19 cellular contexts compared by ENCODE assay signal in the genomic region with DNA sequence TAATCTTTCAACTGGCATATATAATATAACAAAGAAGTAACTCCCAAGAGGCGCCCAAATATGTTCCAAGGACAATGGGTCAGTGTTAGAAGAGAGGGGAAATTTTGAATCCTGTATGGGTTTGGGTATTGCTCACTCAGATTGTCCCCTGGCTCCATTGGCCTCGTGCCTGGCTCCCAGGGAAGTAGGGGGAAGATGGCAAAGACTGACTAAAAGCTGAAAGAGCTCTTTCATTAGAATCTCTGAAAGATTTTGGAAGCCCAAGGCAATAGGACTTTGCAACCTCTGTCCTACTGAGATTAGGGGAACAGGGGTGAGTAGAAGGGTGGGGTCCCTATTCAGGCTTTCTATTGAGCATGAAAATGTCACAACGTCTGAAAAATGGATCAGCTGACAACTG.
A peak's percentile ranks its signal among the peaks of the same experiment; 100 is the strongest.
DNase-seq lines count a peak whose midpoint lies in the region; ATAC-seq and TF ChIP-seq lines count a peak whose summit lies in the region.
"Had no signal": no experiment of that assay in that cellular context is flagged by ENCODE, and none has a peak within 500 bp of the region (broad histone marks: within the 10 kb centered on the region; RNA-seq: fewer than 3 reads in every experiment).

No MANE protein-coding gene starts in this region.

- no peak for TF ChIP-seq CTCF in left ventricle myocardium inferior (IDR thresholded peaks at IDR 0.05; ENCODE audit: borderline replicate concordance)

- no peaks in the 10 kb centered on the region for H3K27me3 ChIP-seq in left ventricle myocardium inferior (ENCODE audit: low read depth)
- H3K27me3 ChIP-seq: BLaER1 treated with 17β-estradiol and CSF1 and Interleukin-3, amounts not matched to agents 10 nM and 100 nM had no signal

- H3K9me3 Mint-ChIP-seq in stimulated activated memory B cell treated with anti-CD40 and anti-IgM and Interleukin-4, amounts not matched to agents 10 μg/mL and 1 μg/mL and 100 μg/mL, for 72 hours = no peaks in the 10 kb centered on the region
- H3K9me3 Mint-ChIP-seq in stimulated activated effector memory CD8-positive, alpha-beta T cell treated with anti-CD3 and anti-CD28 coated beads, Interleukin-12 subunit alpha, Interleukin-12 subunit beta, amount 100 ng/mL, for 72 hours = no peaks in the 10 kb centered on the region
- H3K9me3 Mint-ChIP-seq in activated CD4-positive, alpha-beta T cell treated with anti-CD3 and anti-CD28 coated beads, Interleukin-2, amount 10 ng/mL, durations not matched to agents 7 days and 5 days = no peaks in the 10 kb centered on the region
- H3K9me3 Mint-ChIP-seq: HFFc6 had no signal

- H3K27ac ChIP-seq in left ventricle myocardium inferior (replicated peaks) = peak overlapping the region; percentile 25
- H3K27ac ChIP-seq: BLaER1 treated with 17β-estradiol and CSF1 and Interleukin-3, amounts not matched to agents 10 nM and 100 nM had no signal

- ATAC-seq in Right ventricle myocardium inferior (peak; percentile 82), HG02610 (IDR thresholded peaks at IDR 0.05; ENCODE audit: unreplicated experiment) (no peak)
- peak; percentile 20 for ATAC-seq in stimulated activated memory B cell treated with anti-CD40 and anti-IgM and Interleukin-4, amounts not matched to agents 10 μg/mL and 1 μg/mL and 100 μg/mL, for 72 hours
- no peak for ATAC-seq in stimulated activated effector memory CD8-positive, alpha-beta T cell treated with anti-CD3 and anti-CD28 coated beads, Interleukin-12 subunit alpha, Interleukin-12 subunit beta, amount 100 ng/mL, for 72 hours
- ATAC-seq: CD8-positive, alpha-beta T cell; HCT116 had no signal

- POLR2A ChIA-PET in activated CD4-positive, alpha-beta T cell treated with anti-CD3 and anti-CD28 coated beads, Interleukin-2, amount 10 ng/mL, durations not matched to agents 7 days and 5 days (lab: Charles Lee) = no interaction called here

- peaks cover 5% of the 10 kb centered on the region for H3K9me3 ChIP-seq in left ventricle myocardium inferior (replicated peaks)

- no peak overlapping the region for H3K4me3 ChIP-seq in left ventricle myocardium inferior
- H3K4me3 ChIP-seq: BLaER1 treated with 17β-estradiol and CSF1 and Interleukin-3, amounts not matched to agents 10 nM and 100 nM had no signal

- no peaks in the 10 kb centered on the region for H3K36me3 Mint-ChIP-seq in stimulated activated memory B cell treated with anti-CD40 and anti-IgM and Interleukin-4, amounts not matched to agents 10 μg/mL and 1 μg/mL and 100 μg/mL, for 72 hours
- H3K36me3 Mint-ChIP-seq in stimulated activated effector memory CD8-positive, alpha-beta T cell treated with anti-CD3 and anti-CD28 coated beads, Interleukin-12 subunit alpha, Interleukin-12 subunit beta, amount 100 ng/mL, for 72 hours = no peaks in the 10 kb centered on the region
- no peaks in the 10 kb centered on the region for H3K36me3 Mint-ChIP-seq in activated CD4-positive, alpha-beta T cell treated with anti-CD3 and anti-CD28 coated beads, Interleukin-2, amount 10 ng/mL, durations not matched to agents 7 days and 5 days (ENCODE audit: low read depth)
- H3K36me3 Mint-ChIP-seq: CD8-positive, alpha-beta T cell had no signal

- no peak overlapping the region for H3K4me3 Mint-ChIP-seq in stimulated activated memory B cell treated with anti-CD40 and anti-IgM and Interleukin-4, amounts not matched to agents 10 μg/mL and 1 μg/mL and 100 μg/mL, for 72 hours
- no peak overlapping the region for H3K4me3 Mint-ChIP-seq in stimulated activated effector memory CD8-positive, alpha-beta T cell treated with anti-CD3 and anti-CD28 coated beads, Interleukin-12 subunit alpha, Interleukin-12 subunit beta, amount 100 ng/mL, for 72 hours
- no peak overlapping the region for H3K4me3 Mint-ChIP-seq in activated CD4-positive, alpha-beta T cell treated with anti-CD3 and anti-CD28 coated beads, Interleukin-2, amount 10 ng/mL, durations not matched to agents 7 days and 5 days
- H3K4me3 Mint-ChIP-seq: B cell; CD8-positive, alpha-beta T cell; HFFc6 had no signal

- H3K27me3 Mint-ChIP-seq in stimulated activated memory B cell treated with anti-CD40 and anti-IgM and Interleukin-4, amounts not matched to agents 10 μg/mL and 1 μg/mL and 100 μg/mL, for 72 hours = no peaks in the 10 kb centered on the region
- H3K27me3 Mint-ChIP-seq in activated CD4-positive, alpha-beta T cell treated with anti-CD3 and anti-CD28 coated beads, Interleukin-2, amount 10 ng/mL, durations not matched to agents 7 days and 5 days = no peaks in the 10 kb centered on the region
- H3K27me3 Mint-ChIP-seq: B cell had no signal

- intact Hi-C loops in Right ventricle myocardium inferior (cut with DNase I) = no loop called here
- intact Hi-C loops in cardiac septum (cut with DNase I) = no loop called here
- intact Hi-C loops in left ventricle myocardium inferior (cut with micrococcal nuclease) = no loop called here

- CTCF ChIA-PET in activated CD4-positive, alpha-beta T cell treated with anti-CD3 and anti-CD28 coated beads, Interleukin-2, amount 10 ng/mL, durations not matched to agents 7 days and 5 days (lab: Charles Lee) = no interaction called here

- no peaks in the 10 kb centered on the region for H3K4me1 Mint-ChIP-seq in stimulated activated memory B cell treated with anti-CD40 and anti-IgM and Interleukin-4, amounts not matched to agents 10 μg/mL and 1 μg/mL and 100 μg/mL, for 72 hours
- no peaks in the 10 kb centered on the region for H3K4me1 Mint-ChIP-seq in stimulated activated effector memory CD8-positive, alpha-beta T cell treated with anti-CD3 and anti-CD28 coated beads, Interleukin-12 subunit alpha, Interleukin-12 subunit beta, amount 100 ng/mL, for 72 hours
- no peaks in the 10 kb centered on the region for H3K4me1 Mint-ChIP-seq in activated CD4-positive, alpha-beta T cell treated with anti-CD3 and anti-CD28 coated beads, Interleukin-2, amount 10 ng/mL, durations not matched to agents 7 days and 5 days
- H3K4me1 Mint-ChIP-seq: B cell had no signal

- no peaks in the 10 kb centered on the region for H3K4me1 ChIP-seq in left ventricle myocardium inferior

- H3K36me3 ChIP-seq in left ventricle myocardium inferior = no peaks in the 10 kb centered on the region
- H3K36me3 ChIP-seq: BLaER1 treated with 17β-estradiol and CSF1 and Interleukin-3, amounts not matched to agents 10 nM and 100 nM had no signal

- no peak overlapping the region for H3K27ac Mint-ChIP-seq in stimulated activated memory B cell treated with anti-CD40 and anti-IgM and Interleukin-4, amounts not matched to agents 10 μg/mL and 1 μg/mL and 100 μg/mL, for 72 hours
- H3K27ac Mint-ChIP-seq in stimulated activated effector memory CD8-positive, alpha-beta T cell treated with anti-CD3 and anti-CD28 coated beads, Interleukin-12 subunit alpha, Interleukin-12 subunit beta, amount 100 ng/mL, for 72 hours = no peak overlapping the region
- no peak overlapping the region for H3K27ac Mint-ChIP-seq in activated CD4-positive, alpha-beta T cell treated with anti-CD3 and anti-CD28 coated beads, Interleukin-2, amount 10 ng/mL, durations not matched to agents 7 days and 5 days
- H3K27ac Mint-ChIP-seq: B cell; CD8-positive, alpha-beta T cell; HFFc6 had no signal

- in situ Hi-C loops in SK-MEL-5 (cut with HindIII; ENCODE audit: low pct_unique_long_range_greater_than_20kb, low sequenced_read_pairs) = no loop called here

- DNase-seq in Right ventricle myocardium inferior (ENCODE audit: missing footprints) (peak; percentile 68), cardiac septum (ENCODE audit: low spot score) (no peak), SK-MEL-5 (ENCODE audit: low read depth, low spot score) (peak; percentile 99), left ventricle myocardium inferior (peak; percentile 28)
- no peak for DNase-seq in stimulated activated effector memory CD8-positive, alpha-beta T cell treated with anti-CD3 and anti-CD28 coated beads, Interleukin-12 subunit alpha, Interleukin-12 subunit beta, amount 100 ng/mL, for 72 hours (ENCODE audit: low spot score in 2 of 2)
- DNase-seq in activated CD4-positive, alpha-beta T cell treated with anti-CD3 and anti-CD28 coated beads, Interleukin-2, amount 10 ng/mL, durations not matched to agents 7 days and 5 days = no peak
- DNase-seq: 8988T; CD8-positive, alpha-beta T cell; COR-L47; DMS 273 treated with DMSO at 0.1 percent for 48 hours; DMS53; GOT3; H7; HFFc6 had no signal

Comparison
In these comparisons a context has a peak if more than half of its experiments do, and no peak if none do; other contexts are left out.
1. DNase-seq: peak in Right ventricle myocardium inferior (single experiment), SK-MEL-5 (single experiment) and left ventricle myocardium inferior (single experiment); none in cardiac septum (single experiment), stimulated activated effector memory CD8-positive, alpha-beta T cell treated with anti-CD3 and anti-CD28 coated beads, Interleukin-12 subunit alpha, Interleukin-12 subunit beta, amount 100 ng/mL, for 72 hours (0 of 2) and activated CD4-positive, alpha-beta T cell treated with anti-CD3 and anti-CD28 coated beads, Interleukin-2, amount 10 ng/mL, durations not matched to agents 7 days and 5 days (single experiment).
2. ATAC-seq: peak in Right ventricle myocardium inferior (single experiment) and stimulated activated memory B cell treated with anti-CD40 and anti-IgM and Interleukin-4, amounts not matched to agents 10 μg/mL and 1 μg/mL and 100 μg/mL, for 72 hours (single experiment); none in stimulated activated effector memory CD8-positive, alpha-beta T cell treated with anti-CD3 and anti-CD28 coated beads, Interleukin-12 subunit alpha, Interleukin-12 subunit beta, amount 100 ng/mL, for 72 hours (single experiment) and HG02610 (single experiment).